ENCODE assay signal across 20 cellular contexts in genomic region chr3:107579372-107579771, GRCh38. TPM values are rescaled to one million over a fixed set of nuclear protein-coding genes. Genes with fewer than 3 reads are reported as not detected.
DNase-seq lines count a peak whose midpoint lies in the region; ATAC-seq, FAIRE-seq and TF ChIP-seq lines count a peak whose summit lies in the region.
"Had no signal": no experiment of that assay in that cellular context is flagged by ENCODE, and none has a peak within 500 bp of the region (broad histone marks: within the 10 kb centered on the region; RNA-seq: fewer than 3 reads in every experiment).

No MANE protein-coding gene starts in this region.

- peak overlapping the region; percentile 48 for H3K27ac Mint-ChIP-seq in mesothelial cell of epicardium

- ATAC-seq in Panc1, result 0 out of 2 replicates have a peak, but pooled peaks have one; percentile 26
- no peak for ATAC-seq in pancreas
- ATAC-seq: Right ventricle myocardium inferior had no signal

- H3K36me3 ChIP-seq in HAP-1 (replicated peaks) (no peaks in the 10 kb centered on the region), Panc1 (ENCODE audit: control insufficient read depth, insufficient read depth, low read length) (no peaks in the 10 kb centered on the region), pancreas (no peaks in the 10 kb centered on the region)
- H3K36me3 ChIP-seq: BLaER1 had no signal

- no peaks in the 10 kb centered on the region for H3K27me3 ChIP-seq in HAP-1 (ENCODE audit: low read depth)
- H3K27me3 ChIP-seq in Panc1 (ENCODE audit: control insufficient read depth, insufficient read depth, low read length), result no peaks in the 10 kb centered on the region
- no peaks in the 10 kb centered on the region for H3K27me3 ChIP-seq in pancreas
- H3K27me3 ChIP-seq: BLaER1 had no signal

- TF ChIP-seq CTCF in Panc1 (IDR thresholded peaks at IDR 0.05), result no peak
- TF ChIP-seq CTCF in mesothelial cell of epicardium (IDR thresholded peaks at IDR 0.05; ENCODE audit: unreplicated experiment), result no peak
- no peak for TF ChIP-seq CTCF in pancreas (IDR thresholded peaks at IDR 0.05)

- FAIRE-seq in pancreas (lab: Jason Lieb, UNC), result no peak
- FAIRE-seq: GM18507, HTR-8/SVneo had no signal

- CTCF ChIA-PET in Panc1 (lab: Charles Lee), result no interaction called here

- peaks cover 6% of the 10 kb centered on the region for H3K36me3 Mint-ChIP-seq in mesothelial cell of epicardium

- BruUV-seq in Panc1 (replicated peaks; lab: Mats Ljungman, UMichigan), result no TSS peak

- no peaks in the 10 kb centered on the region for H3K9me3 Mint-ChIP-seq in mesothelial cell of epicardium
- H3K9me3 Mint-ChIP-seq: CD4-positive, alpha-beta memory T cell had no signal

- DNase-seq in ELF-1 (ENCODE audit: low read depth, low spot score), result peak; percentile 46
- DNase-seq in HAP-1 (ENCODE audit: low spot score in 2 of 2), result peak; percentile 54 to 56
- DNase-seq in Panc1 (ENCODE audit: low read depth, low spot score), result no peak
- DNase-seq in mesothelial cell of epicardium (ENCODE audit: low spot score in 2 of 2, unreplicated experiment in 2 of 2), result no peak
- no peak for DNase-seq in DMS 273 (lab: John Stamatoyannopoulos, UW; ENCODE audit: unreplicated experiment)
- no peak for DNase-seq in middle frontal gyrus (ENCODE audit: extremely low spot score, low spot score)
- DNase-seq in pancreas, result no peak
- DNase-seq: CD4-positive, alpha-beta memory T cell; DMS153; GDM1; GOT3; Kasumi-1; NCI-H1694; NCI-H2081; NCI-H510A; NCI-H748 treated with DMSO at 0.1 percent for 48 hours had no signal

- H3K4me1 ChIP-seq in HAP-1, result peaks cover 9% of the 10 kb centered on the region
- H3K4me1 ChIP-seq in Panc1 (ENCODE audit: control insufficient read depth, insufficient read depth, low read length), result no peaks in the 10 kb centered on the region
- peaks cover 0 to 6% (median 6%) of the 10 kb centered on the region in 3 donors for H3K4me1 ChIP-seq in pancreas

- no peak overlapping the region for H3K4me3 Mint-ChIP-seq in mesothelial cell of epicardium
- H3K4me3 Mint-ChIP-seq: CD4-positive, alpha-beta memory T cell had no signal

- in situ Hi-C loops in HAP-1 (cut with MboI; ENCODE audit: low sequenced_read_pairs) (no loop called here), Panc1 (cut with HindIII; ENCODE audit: low pct_unique_long_range_greater_than_20kb, low sequenced_read_pairs) (no loop called here)

- no peak overlapping the region for H3K4me3 ChIP-seq in HAP-1
- H3K4me3 ChIP-seq in Panc1 (ENCODE audit: low read depth in 2 of 2, low read length in 2 of 2), result no peak overlapping the region
- no peak overlapping the region for H3K4me3 ChIP-seq in pancreas
- H3K4me3 ChIP-seq: BLaER1 had no signal

- H3K9me3 ChIP-seq in HAP-1 (no peaks in the 10 kb centered on the region), Panc1 (ENCODE audit: control insufficient read depth, insufficient read depth, low read depth, low read length) (no peaks in the 10 kb centered on the region), pancreas (no peaks in the 10 kb centered on the region)
- H3K9me3 ChIP-seq: BLaER1 had no signal

- H3K4me1 Mint-ChIP-seq in mesothelial cell of epicardium, result peaks cover 8% of the 10 kb centered on the region

- intact Hi-C loops in Panc1 (cut with micrococcal nuclease; ENCODE audit: unreplicated experiment) (loop anchor here (10.0 kb wide), 1 partner anchor 345 kb away; no protein-coding TSS in a partner anchor), pancreas (cut with DNase I) (no loop called here)

- POLR2A ChIA-PET in Panc1 (lab: Charles Lee), result no interaction called here

- 79 to 89% methylated on average over 4 of the region's 4 CpGs for WGBS in pancreas, 2 donors

- H3K27me3 Mint-ChIP-seq in mesothelial cell of epicardium (ENCODE audit: low read depth), result no peaks in the 10 kb centered on the region
- H3K27me3 Mint-ChIP-seq: CD4-positive, alpha-beta memory T cell had no signal

- no peak overlapping the region for H3K27ac ChIP-seq in Panc1 (ENCODE audit: low read length)
- H3K27ac ChIP-seq in pancreas, result no peak overlapping the region
- H3K27ac ChIP-seq: BLaER1 had no signal

RNA-seq across cellular contexts. Expression of gene BBX, which starts 56.6 kb away (rescaled TPM):
- total RNA-seq in Panc1 (2021; ENCODE audit: unreplicated experiment) (28.5 TPM), mesothelial cell of epicardium (90.3 to 95.1 TPM (median 90.4 TPM) in 3 replicates), pancreas (10 to 100 TPM; 17.7 to 43.8 (median 22.1) TPM)
- polyA plus RNA-seq in Panc1 (2012; ENCODE audit: insufficient read length), result 14.8 TPM
- polyA plus RNA-seq in pancreas, result 1 to 10 TPM; 3.9 to 6.8 TPM

Comparison
In these comparisons a context has a peak if more than half of its experiments do, and no peak if none do; other contexts are left out.
1. DNase-seq: peak in ELF-1 (single experiment) and HAP-1 (2 of 2); none in Panc1 (single experiment), mesothelial cell of epicardium (0 of 2), DMS 273 (single experiment), middle frontal gyrus (single experiment) and pancreas (0 of 6).